4 cellular contexts compared by ENCODE assay signal in genomic region chr20:24929259-24929658, GRCh38. TPM values are rescaled to one million over a fixed set of nuclear protein-coding genes. Genes with fewer than 3 reads are reported as not detected.
"Had no signal": no experiment of that assay in that cellular context is flagged by ENCODE, and none has a peak within 500 bp of the region (broad histone marks: within the 10 kb centered on the region; RNA-seq: fewer than 3 reads in every experiment).

No MANE protein-coding gene starts in this region.

RNA-seq across cellular contexts. Expression of gene CST7, which starts 19.8 kb away (rescaled TPM):
- total RNA-seq: cerebellum, dermis microvascular lymphatic vessel endothelial cell, fibroblast of lung, osteoblast had no signal
- polyA plus RNA-seq: fibroblast of lung had no signal
